In genomic region chr10:106722524-106722923, GRCh38 we compare ENCODE assay signal across 1 cellular context.
TF ChIP-seq lines count a peak whose summit lies in the region.

No MANE protein-coding gene starts in this region.

TF ChIP-seq in HCT116, 20 proteins besides CTCF, POLR2A, EP300 and RAD21 (continued from another document):
- TF ChIP-seq REST (IDR thresholded peaks at IDR 0.05; ENCODE audit: low read depth): no peak
- TF ChIP-seq EGR1 (IDR thresholded peaks at IDR 0.05; ENCODE audit: low read depth): no peak
- TF ChIP-seq YY1 (IDR thresholded peaks at IDR 0.05; ENCODE audit: extremely low read depth, insufficient replicate concordance, low read depth, low read length): no peak
